ENCODE assay signal across 18 cellular contexts in genomic region chr3:138409171-138409570, GRCh38.
"Had no signal": no experiment of that assay in that cellular context is flagged by ENCODE, and none has a peak within 500 bp of the region (broad histone marks: within the 10 kb centered on the region; RNA-seq: fewer than 3 reads in every experiment).

No MANE protein-coding gene starts in this region.

- H3K36me3 ChIP-seq: pancreas, right lobe of liver had no signal

- H3K27ac Mint-ChIP-seq: activated CD4-positive, alpha-beta T cell treated with anti-CD3 and anti-CD28 coated beads for 36 hours; activated naive CD4-positive, alpha-beta T cell treated with anti-CD3 and anti-CD28 coated beads, Interleukin-2, amount 50 U/mL, for 72 hours; activated T-helper 1 cell treated with anti-CD3 and anti-CD28 coated beads, Interleukin-12 subunit alpha, Interleukin-12 subunit beta, Interleukin-2, Interleukin-4 antibody, amounts not matched to agents 30 ng/mL and 10 ng/mL and 1 ng/mL, durations not matched to agents 14 hours and 24 hours and 36 hours; naive thymus-derived CD8-positive, alpha-beta T cell; stimulated activated effector memory CD8-positive, alpha-beta T cell treated with anti-CD3 and anti-CD28 coated beads, Interleukin-12 subunit alpha, Interleukin-12 subunit beta, amount 100 ng/mL, for 72 hours; type B pancreatic cell had no signal

- H3K4me1 ChIP-seq: pancreas, right lobe of liver, stomach had no signal

- H3K27me3 ChIP-seq: adrenal gland, cardiac muscle cell, gastrocnemius medialis, heart left ventricle, pancreas, right lobe of liver, stomach had no signal

- H3K36me3 Mint-ChIP-seq: activated naive CD4-positive, alpha-beta T cell treated with anti-CD3 and anti-CD28 coated beads, Interleukin-2, amount 50 U/mL, for 72 hours; naive thymus-derived CD8-positive, alpha-beta T cell; stimulated activated effector memory CD8-positive, alpha-beta T cell treated with anti-CD3 and anti-CD28 coated beads, Interleukin-12 subunit alpha, Interleukin-12 subunit beta, amount 100 ng/mL, for 72 hours had no signal

- H3K9me3 Mint-ChIP-seq: activated naive CD4-positive, alpha-beta T cell treated with anti-CD3 and anti-CD28 coated beads, Interleukin-2, amount 50 U/mL, for 72 hours; activated T-helper 1 cell treated with anti-CD3 and anti-CD28 coated beads, Interleukin-12 subunit alpha, Interleukin-12 subunit beta, Interleukin-2, Interleukin-4 antibody, amounts not matched to agents 30 ng/mL and 10 ng/mL and 1 ng/mL, durations not matched to agents 14 hours and 24 hours and 36 hours; naive thymus-derived CD8-positive, alpha-beta T cell; stimulated activated effector memory CD8-positive, alpha-beta T cell treated with anti-CD3 and anti-CD28 coated beads, Interleukin-12 subunit alpha, Interleukin-12 subunit beta, amount 100 ng/mL, for 72 hours; type B pancreatic cell had no signal

- ATAC-seq: activated CD4-positive, alpha-beta T cell treated with anti-CD3 and anti-CD28 coated beads for 36 hours; activated naive CD4-positive, alpha-beta T cell treated with anti-CD3 and anti-CD28 coated beads, Interleukin-2, amount 50 U/mL, for 72 hours; naive thymus-derived CD8-positive, alpha-beta T cell; pancreas; right lobe of liver; stimulated activated effector memory CD8-positive, alpha-beta T cell treated with anti-CD3 and anti-CD28 coated beads, Interleukin-12 subunit alpha, Interleukin-12 subunit beta, amount 100 ng/mL, for 72 hours had no signal

- H3K9me3 ChIP-seq: adrenal gland, gastrocnemius medialis, heart left ventricle, pancreas, right lobe of liver, stomach had no signal

- H3K4me3 ChIP-seq: adrenal gland, cardiac muscle cell, gastrocnemius medialis, heart left ventricle, pancreas, right lobe of liver, stomach had no signal

- H3K4me3 Mint-ChIP-seq: activated CD4-positive, alpha-beta T cell treated with anti-CD3 and anti-CD28 coated beads for 36 hours; activated T-helper 1 cell treated with anti-CD3 and anti-CD28 coated beads, Interleukin-12 subunit alpha, Interleukin-12 subunit beta, Interleukin-2, Interleukin-4 antibody, amounts not matched to agents 30 ng/mL and 10 ng/mL and 1 ng/mL, durations not matched to agents 14 hours and 24 hours and 36 hours; naive thymus-derived CD8-positive, alpha-beta T cell; stimulated activated effector memory CD8-positive, alpha-beta T cell treated with anti-CD3 and anti-CD28 coated beads, Interleukin-12 subunit alpha, Interleukin-12 subunit beta, amount 100 ng/mL, for 72 hours; type B pancreatic cell had no signal

- DNase-seq: activated CD4-positive, alpha-beta T cell treated with anti-CD3 and anti-CD28 coated beads for 36 hours; activated CD4-positive, alpha-beta T cell treated with anti-CD3 and anti-CD28 coated beads, Interleukin-2, amount 50 U/mL, for 48 hours; activated gamma-delta T cell treated with Interleukin-2 at 50 U/mL for 16 hours; erythroblast; gastrocnemius medialis; heart left ventricle; mesenchymal stem cell; naive thymus-derived CD8-positive, alpha-beta T cell; pancreas; right lobe of liver; stimulated activated CD4-positive, alpha-beta T cell treated with anti-CD3 and anti-CD28 coated beads, Interleukin-4, amount 100 ng/mL, for 24 hours; stomach had no signal

- H3K27ac ChIP-seq: adrenal gland, cardiac muscle cell, gastrocnemius medialis, heart left ventricle, pancreas, right lobe of liver, stomach had no signal
